In the genomic region with DNA sequence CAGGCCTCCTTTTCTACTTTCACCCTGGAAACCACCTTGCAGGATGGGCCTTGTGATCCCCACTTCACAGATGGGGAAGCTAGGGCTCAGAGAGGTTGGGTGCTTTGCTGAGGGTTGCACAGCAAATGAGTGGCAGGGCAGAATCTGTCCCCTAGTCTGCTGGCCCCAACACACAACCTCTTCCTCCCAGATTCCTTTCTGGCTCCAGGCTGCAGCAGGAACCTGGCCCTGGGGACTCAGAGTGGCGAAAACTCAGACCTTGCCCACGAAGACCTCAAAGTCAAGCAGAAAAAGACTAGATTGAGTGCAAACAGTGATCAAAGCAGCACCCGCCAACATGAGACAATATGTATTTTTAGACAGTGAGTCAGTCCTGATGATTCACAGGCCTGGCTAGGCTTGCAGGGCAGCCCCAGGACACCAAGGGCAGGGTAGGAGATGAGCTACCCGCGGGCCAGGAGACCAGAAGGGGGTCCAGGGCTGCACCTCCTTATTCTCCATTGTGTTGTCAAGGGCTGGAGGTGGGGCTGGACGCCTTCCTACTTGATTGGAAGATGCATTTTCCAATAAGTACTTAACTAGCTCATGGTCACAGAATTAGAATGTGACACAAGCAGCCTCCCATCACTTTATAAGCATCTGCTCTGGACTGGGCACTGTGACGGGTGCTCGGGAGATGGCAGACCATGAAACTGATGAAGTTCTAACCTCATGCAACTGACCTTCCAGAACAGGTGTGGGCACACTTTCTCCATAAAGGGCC, we compare ENCODE assay signal across 13 cellular contexts. TPM values are rescaled to one million over a fixed set of nuclear protein-coding genes. Genes with fewer than 3 reads are reported as not detected.
DNase-seq lines count a peak whose midpoint lies in the region; ATAC-seq and TF ChIP-seq lines count a peak whose summit lies in the region.
"Had no signal": no experiment of that assay in that cellular context is flagged by ENCODE, and none has a peak within 500 bp of the region (broad histone marks: within the 10 kb centered on the region; RNA-seq: fewer than 3 reads in every experiment).

No MANE protein-coding gene starts in this region.

- H3K79me2 ChIP-seq in GM23248 (ENCODE audit: insufficient read depth), result no peaks in the 10 kb centered on the region

- CTCF ChIA-PET in activated CD8-positive, alpha-beta T cell treated with anti-CD3 and anti-CD28 coated beads for 36 hours (lab: Charles Lee), result no interaction called here

- no peaks in the 10 kb centered on the region for H3K36me3 Mint-ChIP-seq in activated CD8-positive, alpha-beta T cell treated with anti-CD3 and anti-CD28 coated beads for 36 hours (ENCODE audit: low read depth)

- no peak overlapping the region for H3K4me2 ChIP-seq in GM23248 (ENCODE audit: unreplicated experiment)

- ATAC-seq in activated CD8-positive, alpha-beta T cell treated with anti-CD3 and anti-CD28 coated beads for 36 hours, result no peak

- H3K4me3 ChIP-seq in GM23248, result no peak overlapping the region
- H3K4me3 ChIP-seq in tibial artery, result no peak overlapping the region

- no peaks in the 10 kb centered on the region for H3K9me2 ChIP-seq in GM23248 (ENCODE audit: insufficient read depth)

- no peak for TF ChIP-seq CTCF in tibial artery (IDR thresholded peaks at IDR 0.05)
- TF ChIP-seq CTCF in activated CD8-positive, alpha-beta T cell treated with anti-CD3 and anti-CD28 coated beads for 36 hours (IDR thresholded peaks at IDR 0.05), result no peak

- in situ Hi-C loops in GM23248 (cut with MboI), result no loop called here

- H3K27me3 ChIP-seq in GM23248 (replicated peaks; ENCODE audit: insufficient read depth) (no peaks in the 10 kb centered on the region), tibial artery (no peaks in the 10 kb centered on the region)
- H3K27me3 ChIP-seq: brain microvascular endothelial cell had no signal

- intact Hi-C loops in cardiac septum (cut with DNase I), result no loop called here
- intact Hi-C loops in tibial artery (cut with DNase I; ENCODE audit: low total_unique reads), result no loop called here
- intact Hi-C loops in activated CD8-positive, alpha-beta T cell treated with anti-CD3 and anti-CD28 coated beads for 36 hours (cut with micrococcal nuclease), result no loop called here

- H3K9me3 ChIP-seq in GM23248 (ENCODE audit: low read depth), result no peaks in the 10 kb centered on the region
- no peaks in the 10 kb centered on the region for H3K9me3 ChIP-seq in tibial artery

- WGBS in GM23248 (ENCODE audit: low coverage in 1 of 2, low lambda C conversion rate in 2 of 2, missing lambda C conversion rate in 2 of 2), 2 experiments, result 20 to 24% methylated on average over 8 of the region's 8 CpGs

- H3K36me3 ChIP-seq in GM23248 (ENCODE audit: low read depth), result no peaks in the 10 kb centered on the region
- no peaks in the 10 kb centered on the region for H3K36me3 ChIP-seq in tibial artery
- H3K36me3 ChIP-seq: brain microvascular endothelial cell had no signal

- H3K4me1 ChIP-seq in GM23248 (ENCODE audit: insufficient read depth) (peaks cover 6% of the 10 kb centered on the region; the same call in 1 of the 2 replicates), tibial artery (peaks cover 0 to 30% (median 9%) of the 10 kb centered on the region in 4 donors)

- no peak overlapping the region for H3K27ac Mint-ChIP-seq in activated CD8-positive, alpha-beta T cell treated with anti-CD3 and anti-CD28 coated beads for 36 hours
- H3K27ac Mint-ChIP-seq: activated CD4-positive, alpha-beta memory T cell treated with anti-CD3 and anti-CD28 coated beads, Interleukin-2, amount 10 ng/mL, durations not matched to agents 7 days and 5 days had no signal

- no peaks in the 10 kb centered on the region for H3K4me1 Mint-ChIP-seq in activated CD8-positive, alpha-beta T cell treated with anti-CD3 and anti-CD28 coated beads for 36 hours (ENCODE audit: low read depth)
- H3K4me1 Mint-ChIP-seq: activated CD4-positive, alpha-beta memory T cell treated with anti-CD3 and anti-CD28 coated beads, Interleukin-2, amount 10 ng/mL, durations not matched to agents 7 days and 5 days had no signal

- H3K9ac ChIP-seq in GM23248, result no peak overlapping the region

- H4K20me1 ChIP-seq in GM23248 (ENCODE audit: insufficient read depth), result no peaks in the 10 kb centered on the region

- no peaks in the 10 kb centered on the region for H3F3A ChIP-seq in GM23248 (ENCODE audit: insufficient read depth)

- H3K27me3 Mint-ChIP-seq in activated CD8-positive, alpha-beta T cell treated with anti-CD3 and anti-CD28 coated beads for 36 hours, result no peaks in the 10 kb centered on the region
- H3K27me3 Mint-ChIP-seq: activated CD4-positive, alpha-beta memory T cell treated with anti-CD3 and anti-CD28 coated beads, Interleukin-2, amount 10 ng/mL, durations not matched to agents 7 days and 5 days had no signal

- POLR2A ChIA-PET in activated CD8-positive, alpha-beta T cell treated with anti-CD3 and anti-CD28 coated beads for 36 hours (lab: Charles Lee), result no interaction called here

- H3K9me3 Mint-ChIP-seq in activated CD8-positive, alpha-beta T cell treated with anti-CD3 and anti-CD28 coated beads for 36 hours, result no peaks in the 10 kb centered on the region
- H3K9me3 Mint-ChIP-seq: activated CD4-positive, alpha-beta memory T cell treated with anti-CD3 and anti-CD28 coated beads, Interleukin-2, amount 10 ng/mL, durations not matched to agents 7 days and 5 days had no signal

- H2AFZ ChIP-seq in GM23248, result no peak overlapping the region

- DNase-seq in GM23248 (peak; percentile 28), MV-4-11 (lab: John Stamatoyannopoulos, UW) (peak; percentile 45), cardiac septum (ENCODE audit: low spot score) (peak; percentile 68), tibial artery (peak in 1 of 2 donors; percentile 63), C1 segment of cervical spinal cord (lab: John Stamatoyannopoulos, UW) (no peak), NCI-H774 (lab: John Stamatoyannopoulos, UW) (no peak)
- no peak for DNase-seq in activated CD8-positive, alpha-beta T cell treated with anti-CD3 and anti-CD28 coated beads for 36 hours
- DNase-seq: activated CD4-positive, alpha-beta memory T cell treated with anti-CD3 and anti-CD28 coated beads, Interleukin-2, amount 10 ng/mL, durations not matched to agents 7 days and 5 days; brain microvascular endothelial cell; NCI-H2029 treated with DMSO at 0.1 percent for 48 hours; SHP77; stimulated activated CD4-positive, alpha-beta T cell treated with anti-CD3 and anti-CD28 coated beads, Interleukin-15, amount 100 ng/mL, for 24 hours had no signal

- H3K27ac ChIP-seq in GM23248 (no peak overlapping the region), tibial artery (peak overlapping the region; percentile 72)
- H3K27ac ChIP-seq: brain microvascular endothelial cell had no signal

- H3K4me3 Mint-ChIP-seq in activated CD8-positive, alpha-beta T cell treated with anti-CD3 and anti-CD28 coated beads for 36 hours, result no peak overlapping the region
- H3K4me3 Mint-ChIP-seq: activated CD4-positive, alpha-beta memory T cell treated with anti-CD3 and anti-CD28 coated beads, Interleukin-2, amount 10 ng/mL, durations not matched to agents 7 days and 5 days had no signal

RNA-seq across cellular contexts. Expression of a gene that starts 23.9 kb away (rescaled TPM):
- not detected in 2 replicates for total RNA-seq in GM23248 (2014; rRNA removed; shearing (Covaris generic))
- polyA plus RNA-seq in GM23248 (2016; fragmentation: Nextera tagmentation; extraction: Ambion mirVana), result not detected in 2 replicates
- not detected for total RNA-seq in cardiac septum
- total RNA-seq in activated CD8-positive, alpha-beta T cell treated with anti-CD3 and anti-CD28 coated beads for 36 hours, result not detected
- total RNA-seq: activated CD4-positive, alpha-beta memory T cell treated with anti-CD3 and anti-CD28 coated beads, Interleukin-2, amount 10 ng/mL, durations not matched to agents 7 days and 5 days; fibroblast of villous mesenchyme had no signal

Comparison
In these comparisons a context has a peak if more than half of its experiments do, and no peak if none do; other contexts are left out.
1. DNase-seq: peak in GM23248 (single experiment), MV-4-11 (single experiment) and cardiac septum (single experiment); none in activated CD8-positive, alpha-beta T cell treated with anti-CD3 and anti-CD28 coated beads for 36 hours (single experiment), C1 segment of cervical spinal cord (0 of 14) and NCI-H774 (single experiment).